Comparison of ENCODE assay signal across 32 cellular contexts in the genomic region with DNA sequence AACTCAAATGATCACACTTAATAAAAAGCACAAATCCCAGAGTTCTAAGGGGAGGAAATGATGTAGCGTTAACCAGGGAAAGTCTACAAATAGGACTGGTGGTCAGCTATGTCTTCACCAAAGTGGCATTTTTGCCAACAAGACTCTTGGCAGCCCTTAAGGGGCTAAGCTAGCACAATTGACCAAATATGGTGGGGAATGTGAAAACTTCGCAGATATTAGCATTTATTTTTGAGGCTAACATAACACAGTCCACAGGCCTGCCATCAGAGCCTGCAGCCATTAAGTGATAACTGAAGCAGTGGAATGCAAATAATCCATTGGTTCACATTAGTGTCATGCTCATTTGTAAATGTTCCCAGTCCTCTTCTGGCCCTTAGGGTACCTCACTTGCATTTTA.
"Had no signal": no experiment of that assay in that cellular context is flagged by ENCODE, and none has a peak within 500 bp of the region (broad histone marks: within the 10 kb centered on the region; RNA-seq: fewer than 3 reads in every experiment).

No MANE protein-coding gene starts in this region.

- H3K4me1 Mint-ChIP-seq: activated CD4-positive, alpha-beta T cell treated with anti-CD3 and anti-CD28 coated beads, Interleukin-2, amount 10 ng/mL, durations not matched to agents 24 days and 14 days had no signal

- DNase-seq: activated CD4-positive, alpha-beta memory T cell treated with anti-CD3 and anti-CD28 coated beads for 36 hours; activated CD4-positive, alpha-beta T cell treated with anti-CD3 and anti-CD28 coated beads, Interleukin-2, amount 10 ng/mL, durations not matched to agents 24 days and 14 days; activated CD4-positive, CD25-positive, alpha-beta regulatory T cell treated with anti-CD3 and anti-CD28 coated beads, Interleukin-2, amount 50 U/mL, for 72 hours; activated CD8-positive, alpha-beta memory T cell treated with anti-CD3 and anti-CD28 coated beads, Interleukin-2, amount 50 U/mL, for 4 hours; activated gamma-delta T cell; activated naive CD4-positive, alpha-beta T cell treated with anti-CD3 and anti-CD28 coated beads, Interleukin-2, amount 50 U/mL, for 16 hours; activated T-cell treated with anti-CD3 and anti-CD28 coated beads, Interleukin-2, amount 50 U/mL, for 1 hour; amygdala; cerebellar nuclear complex; cortex of kidney; foreskin melanocyte; left lung; mesendoderm; mucosa of descending colon; ovary; stimulated activated CD4-positive, alpha-beta T cell treated with anti-CD3 and anti-CD28 coated beads, Interleukin-12 subunit alpha, Interleukin-12 subunit beta, amount 100 ng/mL, for 4 hours; stimulated activated CD4-positive, alpha-beta T cell treated with anti-CD3 and anti-CD28 coated beads, Interleukin-4, amount 100 ng/mL, for 1 hour; stimulated activated naive CD8-positive, alpha-beta T cell treated with anti-CD3 and anti-CD28 coated beads, Interleukin-15, Interleukin-2, amounts not matched to agents 100 U/mL and 50 U/mL, for 24 hours; T-helper 2 cell; testis; uterus had no signal

- H3K27ac ChIP-seq: cardiac muscle cell, left lung, neutrophil, ovary, skin epidermis, testis, uterus had no signal

- H3K27me3 ChIP-seq: left lung, neutrophil, ovary, testis, uterus had no signal

- H3K4me3 ChIP-seq: cardiac muscle cell, left lung, lung, mucosa of descending colon, ovary, skin epidermis, testis, uterus had no signal

- H3K36me3 Mint-ChIP-seq: activated CD4-positive, alpha-beta memory T cell treated with anti-CD3 and anti-CD28 coated beads for 36 hours; brain; natural killer cell treated with Interleukin-12 subunit alpha and Interleukin-12 subunit beta and Interleukin-15 and Interleukin-18, amount 100 ng/mL, for 72 hours; type B pancreatic cell had no signal

- ATAC-seq: esophagus mucosa; left lung; mucosa of descending colon; natural killer cell treated with Interleukin-12 subunit alpha and Interleukin-12 subunit beta and Interleukin-15 and Interleukin-18, amount 100 ng/mL, for 72 hours; sciatic nerve; stimulated activated naive CD8-positive, alpha-beta T cell treated with anti-CD3 and anti-CD28 coated beads, Interleukin-15, Interleukin-2, amounts not matched to agents 100 U/mL and 50 U/mL, for 24 hours had no signal

- H3K9me3 ChIP-seq: left lung, mucosa of descending colon, neutrophil, ovary, testis, uterus had no signal

- H3K27me3 Mint-ChIP-seq: activated CD4-positive, alpha-beta memory T cell treated with anti-CD3 and anti-CD28 coated beads for 36 hours; brain; natural killer cell treated with Interleukin-12 subunit alpha and Interleukin-12 subunit beta and Interleukin-15 and Interleukin-18, amount 100 ng/mL, for 72 hours had no signal

- H3K4me1 ChIP-seq: left lung, testis had no signal

- H3K36me3 ChIP-seq: cardiac muscle cell, left lung, neutrophil, ovary, uterus had no signal

- H3K4me3 Mint-ChIP-seq: activated CD4-positive, alpha-beta memory T cell treated with anti-CD3 and anti-CD28 coated beads for 36 hours; activated CD4-positive, alpha-beta T cell treated with anti-CD3 and anti-CD28 coated beads, Interleukin-2, amount 10 ng/mL, durations not matched to agents 24 days and 14 days; activated T-helper 1 cell treated with anti-CD3 and anti-CD28 coated beads, Interleukin-12 subunit alpha, Interleukin-12 subunit beta, Interleukin-2, Interleukin-4 antibody, amounts not matched to agents 30 ng/mL and 10 ng/mL and 1 ng/mL, durations not matched to agents 14 hours and 24 hours and 36 hours; brain; natural killer cell treated with Interleukin-12 subunit alpha and Interleukin-12 subunit beta and Interleukin-15 and Interleukin-18, amount 100 ng/mL, for 72 hours; type B pancreatic cell had no signal

- H3K9me3 Mint-ChIP-seq: activated CD4-positive, alpha-beta memory T cell treated with anti-CD3 and anti-CD28 coated beads for 36 hours; activated CD4-positive, alpha-beta T cell treated with anti-CD3 and anti-CD28 coated beads, Interleukin-2, amount 10 ng/mL, durations not matched to agents 24 days and 14 days; activated T-helper 1 cell treated with anti-CD3 and anti-CD28 coated beads, Interleukin-12 subunit alpha, Interleukin-12 subunit beta, Interleukin-2, Interleukin-4 antibody, amounts not matched to agents 30 ng/mL and 10 ng/mL and 1 ng/mL, durations not matched to agents 14 hours and 24 hours and 36 hours; natural killer cell treated with Interleukin-12 subunit alpha and Interleukin-12 subunit beta and Interleukin-15 and Interleukin-18, amount 100 ng/mL, for 72 hours; type B pancreatic cell had no signal

- H3K27ac Mint-ChIP-seq: activated CD4-positive, alpha-beta memory T cell treated with anti-CD3 and anti-CD28 coated beads for 36 hours; activated CD4-positive, alpha-beta T cell treated with anti-CD3 and anti-CD28 coated beads, Interleukin-2, amount 10 ng/mL, durations not matched to agents 24 days and 14 days; activated T-helper 1 cell treated with anti-CD3 and anti-CD28 coated beads, Interleukin-12 subunit alpha, Interleukin-12 subunit beta, Interleukin-2, Interleukin-4 antibody, amounts not matched to agents 30 ng/mL and 10 ng/mL and 1 ng/mL, durations not matched to agents 14 hours and 24 hours and 36 hours; brain; natural killer cell treated with Interleukin-12 subunit alpha and Interleukin-12 subunit beta and Interleukin-15 and Interleukin-18, amount 100 ng/mL, for 72 hours; progenitor cell of endocrine pancreas; type B pancreatic cell had no signal
